In the genomic region with DNA sequence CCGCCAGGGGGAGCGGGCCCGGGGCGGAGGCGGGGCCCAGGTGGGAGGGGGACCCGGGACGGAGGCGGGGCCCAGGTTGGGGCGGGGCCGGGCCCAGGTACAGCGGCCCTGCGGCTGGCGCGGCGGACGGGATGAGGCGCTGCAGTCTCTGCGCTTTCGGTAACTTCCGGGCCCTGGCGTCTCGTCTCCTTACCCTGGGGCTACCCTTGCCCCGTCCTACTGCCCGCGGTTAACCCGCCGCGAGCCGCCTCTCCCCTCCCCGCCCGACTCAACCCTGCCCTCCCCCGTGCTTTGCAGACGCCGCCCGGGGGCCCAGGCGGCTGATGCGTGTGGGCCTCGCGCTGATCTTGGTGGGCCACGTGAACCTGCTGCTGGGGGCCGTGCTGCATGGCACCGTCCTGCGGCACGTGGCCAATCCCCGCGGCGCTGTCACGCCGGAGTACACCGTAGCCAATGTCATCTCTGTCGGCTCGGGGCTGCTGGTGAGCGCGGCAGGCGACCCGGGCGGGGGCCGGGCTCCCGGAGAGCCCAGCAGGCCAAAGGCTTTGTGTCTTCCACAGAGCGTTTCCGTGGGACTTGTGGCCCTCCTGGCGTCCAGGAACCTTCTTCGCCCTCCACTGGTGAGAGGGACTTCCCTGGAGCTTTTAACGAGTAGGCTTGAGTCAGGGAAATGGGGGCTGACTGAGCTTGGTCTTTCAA, we compare ENCODE assay signal across 9 cellular contexts. TPM values are rescaled to one million over a fixed set of nuclear protein-coding genes. Genes with fewer than 3 reads are reported as not detected.
DNase-seq lines count a peak whose midpoint lies in the region; ATAC-seq, FAIRE-seq and TF ChIP-seq lines count a peak whose summit lies in the region.
"Had no signal": no experiment of that assay in that cellular context is flagged by ENCODE, and none has a peak within 500 bp of the region (broad histone marks: within the 10 kb centered on the region; RNA-seq: fewer than 3 reads in every experiment).

A gene with protein sequence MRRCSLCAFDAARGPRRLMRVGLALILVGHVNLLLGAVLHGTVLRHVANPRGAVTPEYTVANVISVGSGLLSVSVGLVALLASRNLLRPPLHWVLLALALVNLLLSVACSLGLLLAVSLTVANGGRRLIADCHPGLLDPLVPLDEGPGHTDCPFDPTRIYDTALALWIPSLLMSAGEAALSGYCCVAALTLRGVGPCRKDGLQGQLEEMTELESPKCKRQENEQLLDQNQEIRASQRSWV (plus strand): TSS at position 100 of the 699 bp plus-strand sequence. CDS start 32 bp downstream, at position 132.

- H3K27me3 ChIP-seq in right atrium auricular region: no peaks in the 10 kb centered on the region
- H3K27me3 ChIP-seq: BLaER1 treated with 17β-estradiol and CSF1 and Interleukin-3, amounts not matched to agents 10 nM and 100 nM had no signal

- peak; percentile 66 for ATAC-seq in Right ventricle myocardium superior (ENCODE audit: poor library complexity)
- ATAC-seq in left cardiac atrium: peak; percentile 74 to 83
- peak; percentile 47 for ATAC-seq in sciatic nerve
- ATAC-seq in GM21619 (IDR thresholded peaks at IDR 0.05; ENCODE audit: unreplicated experiment): no peak

- H3K27ac ChIP-seq in right atrium auricular region: no peak within 1 kb of the TSS
- H3K27ac ChIP-seq: BLaER1 treated with 17β-estradiol and CSF1 and Interleukin-3, amounts not matched to agents 10 nM and 100 nM had no signal

- no peak for FAIRE-seq in D721Med (lab: Jason Lieb, UNC)

- intact Hi-C loops in Right ventricle myocardium superior (cut with DNase I) (no loop called here), left cardiac atrium (cut with DNase I) (no loop called here), sciatic nerve (cut with DNase I) (no loop called here)

- peaks cover 0 to 9% of the 10 kb centered on the region in 2 donors for H3K4me1 ChIP-seq in right atrium auricular region

- no peak for DNase-seq in Right ventricle myocardium superior
- no peak for DNase-seq in right atrium auricular region (ENCODE audit: low spot score)
- DNase-seq in activated T-cell treated with anti-CD3 and anti-CD28 coated beads, Interleukin-2, amount 50 U/mL, for 24 hours: peak; percentile 59
- DNase-seq in left cardiac atrium: no peak
- no peak for DNase-seq in sciatic nerve (ENCODE audit: low spot score)
- DNase-seq in D721Med (ENCODE audit: insufficient read length, low spot score): no peak
- no peak for DNase-seq in GF-D8 (lab: John Stamatoyannopoulos, UW)

- no peak within 1 kb of the TSS for H3K4me3 ChIP-seq in right atrium auricular region
- H3K4me3 ChIP-seq: BLaER1 treated with 17β-estradiol and CSF1 and Interleukin-3, amounts not matched to agents 10 nM and 100 nM had no signal

- H3K4me3 Mint-ChIP-seq in activated T-cell treated with anti-CD3 and anti-CD28 coated beads, Interleukin-2, amount 50 U/mL, for 24 hours: no peak within 1 kb of the TSS

- TF ChIP-seq CTCF in right atrium auricular region (IDR thresholded peaks at IDR 0.05): no peak
- no peak for TF ChIP-seq CTCF in D721Med (IDR thresholded peaks at IDR 0.05; ENCODE audit: insufficient read depth, missing control alignments)

- peaks cover 21% of the 10 kb centered on the region for H3K4me1 Mint-ChIP-seq in activated T-cell treated with anti-CD3 and anti-CD28 coated beads, Interleukin-2, amount 50 U/mL, for 24 hours (ENCODE audit: low read depth)

- no peaks in the 10 kb centered on the region for H3K9me3 Mint-ChIP-seq in activated T-cell treated with anti-CD3 and anti-CD28 coated beads, Interleukin-2, amount 50 U/mL, for 24 hours

- H3K36me3 ChIP-seq in right atrium auricular region: peaks cover 48% of the 10 kb centered on the region

- no peaks in the 10 kb centered on the region for H3K9me3 ChIP-seq in right atrium auricular region
- H3K9me3 ChIP-seq: BLaER1 treated with 17β-estradiol and CSF1 and Interleukin-3, amounts not matched to agents 10 nM and 100 nM had no signal

- H3K36me3 Mint-ChIP-seq in activated T-cell treated with anti-CD3 and anti-CD28 coated beads, Interleukin-2, amount 50 U/mL, for 24 hours (ENCODE audit: low read depth): peaks cover 67% of the 10 kb centered on the region

- H3K27me3 Mint-ChIP-seq in activated T-cell treated with anti-CD3 and anti-CD28 coated beads, Interleukin-2, amount 50 U/mL, for 24 hours: no peaks in the 10 kb centered on the region

- peak within 1 kb of the TSS; percentile 34 for H3K27ac Mint-ChIP-seq in activated T-cell treated with anti-CD3 and anti-CD28 coated beads, Interleukin-2, amount 50 U/mL, for 24 hours

RNA-seq across cellular contexts. Expression of the gene that starts here (rescaled TPM):
- total RNA-seq in Right ventricle myocardium superior: 0.24 TPM
- total RNA-seq in right atrium auricular region: 1 to 10 TPM in 1 of 2 donors, not detected in 1; 1.2 TPM
- not detected for total RNA-seq in left cardiac atrium
- 2.6 TPM for total RNA-seq in sciatic nerve

Comparison
In these comparisons a context has a peak if more than half of its experiments do, and no peak if none do; other contexts are left out.
1. Peak in ATAC-seq in Right ventricle myocardium superior; RNA of the gene not detected or under 1 TPM.
2. Peak in ATAC-seq in left cardiac atrium; RNA of the gene not detected or under 1 TPM.